In genomic region chr4:4247711-4248035, GRCh38 we compare ENCODE assay signal across 9 cellular contexts. TPM values are rescaled to one million over a fixed set of nuclear protein-coding genes. Genes with fewer than 3 reads are reported as not detected.
DNase-seq lines count a peak whose midpoint lies in the region; ATAC-seq and TF ChIP-seq lines count a peak whose summit lies in the region.
"Had no signal": no experiment of that assay in that cellular context is flagged by ENCODE, and none has a peak within 500 bp of the region (broad histone marks: within the 10 kb centered on the region; RNA-seq: fewer than 3 reads in every experiment).

No MANE protein-coding gene starts in this region.

- peak overlapping the region; percentile 69 for H3K9ac ChIP-seq in rectal smooth muscle tissue (ENCODE audit: low read length)

- in situ Hi-C loops in HAP-1 (cut with MboI; ENCODE audit: low sequenced_read_pairs): no loop called here

- H3K4me3 Mint-ChIP-seq in Caco-2 (ENCODE audit: unreplicated experiment): peak overlapping the region; percentile 95

- ATAC-seq in HG03520 (IDR thresholded peaks at IDR 0.05; ENCODE audit: unreplicated experiment) (no peak), HG03097 (IDR thresholded peaks at IDR 0.05; ENCODE audit: low FRiP score, unreplicated experiment) (no peak)

- CTCF ChIA-PET in Caco-2 (lab: Charles Lee) (interaction anchor here (0.9 kb wide), 1 partner anchor 31 kb away, joined by 4 read pairs; no protein-coding TSS in a partner anchor), RWPE1 (lab: Yijun Ruan, JAX) (no interaction called here)

- H3K9me3 ChIP-seq in Caco-2: no peaks in the 10 kb centered on the region
- H3K9me3 ChIP-seq in HAP-1: no peaks in the 10 kb centered on the region

- H3K36me3 ChIP-seq in Caco-2 (ENCODE audit: control insufficient read depth, insufficient read depth, low read length) (peaks cover 3% of the 10 kb centered on the region; the same call in 1 of the 2 replicates), HAP-1 (replicated peaks) (peaks cover 31% of the 10 kb centered on the region), rectal smooth muscle tissue (ENCODE audit: control insufficient read depth, insufficient read depth, low read length) (peaks cover 17% of the 10 kb centered on the region)

- peak overlapping the region; percentile 91 for H3K4me3 ChIP-seq in Caco-2 (ENCODE audit: low read depth, low read length)
- H3K4me3 ChIP-seq in HAP-1: peak overlapping the region; percentile 74
- peak overlapping the region; percentile 74 for H3K4me3 ChIP-seq in fibroblast of mammary gland (ENCODE audit: control insufficient read depth, low read depth, low read length)
- H3K4me3 ChIP-seq in rectal smooth muscle tissue (ENCODE audit: low read length): peak overlapping the region; percentile 77

- H3K27me3 Mint-ChIP-seq in Caco-2 (ENCODE audit: insufficient read depth, unreplicated experiment): no peaks in the 10 kb centered on the region

- TSS peak; percentile 62 for BruUV-seq in Caco-2 (replicated peaks; lab: Mats Ljungman, UMichigan)

- peaks cover 13% of the 10 kb centered on the region for H3K4me1 Mint-ChIP-seq in Caco-2 (ENCODE audit: low read depth, unreplicated experiment)

- H3K36me3 Mint-ChIP-seq in Caco-2 (ENCODE audit: insufficient read depth, unreplicated experiment): peaks cover 37% of the 10 kb centered on the region

- H3K27ac ChIP-seq in RWPE1: peak overlapping the region; percentile 93
- peak overlapping the region; percentile 97 for H3K27ac ChIP-seq in rectal smooth muscle tissue (ENCODE audit: low read depth, low read length)

- H3K27me3 ChIP-seq in Caco-2 (replicated peaks; ENCODE audit: control insufficient read depth, insufficient read depth, low read length) (no peaks in the 10 kb centered on the region), HAP-1 (ENCODE audit: low read depth) (no peaks in the 10 kb centered on the region), rectal smooth muscle tissue (ENCODE audit: control insufficient read depth, insufficient read depth, low read length) (no peaks in the 10 kb centered on the region)

- POLR2A ChIA-PET in Caco-2 (lab: Charles Lee) (interaction anchor here (0.8 kb wide), 1 partner anchor 76 kb away, joined by 3 read pairs; no protein-coding TSS in a partner anchor), RWPE1 (lab: Yijun Ruan, JAX; ENCODE audit: low non-redundant PET) (no interaction called here)

- H3K27ac Mint-ChIP-seq in Caco-2 (ENCODE audit: unreplicated experiment): peak overlapping the region; percentile 97

- H3K9me3 Mint-ChIP-seq in Caco-2 (ENCODE audit: unreplicated experiment): no peaks in the 10 kb centered on the region

- intact Hi-C loops in Caco-2 (cut with micrococcal nuclease; ENCODE audit: unreplicated experiment): loop anchor here (1.0 kb wide), 1 partner anchor 88 kb away; no protein-coding TSS in a partner anchor

- TF ChIP-seq CTCF in Caco-2 (IDR thresholded peaks at IDR 0.05; ENCODE audit: insufficient read depth in 1 of 2, low read depth in 1 of 2, low read length in 1 of 2, severe bottlenecking in 1 of 2, unreplicated experiment in 1 of 2): no peak
- TF ChIP-seq CTCF in RWPE1 (conservative IDR thresholded peaks at IDR 0.05; ENCODE audit: low read depth): no peak
- TF ChIP-seq CTCF in fibroblast of mammary gland (conservative IDR thresholded peaks at IDR 0.05; ENCODE audit: control insufficient read depth, insufficient read depth, low read depth, low read length): no peak

- DNase-seq in Caco-2 (no peak), HAP-1 (ENCODE audit: low spot score in 2 of 2) (no peak), RWPE1 (ENCODE audit: low spot score) (no peak), fibroblast of mammary gland (ENCODE audit: low read depth) (no peak), NCI-H1105 (lab: John Stamatoyannopoulos, UW) (no peak)

- H3K4me1 ChIP-seq in Caco-2 (peaks cover 5% of the 10 kb centered on the region), HAP-1 (peaks cover 7% of the 10 kb centered on the region), rectal smooth muscle tissue (ENCODE audit: control insufficient read depth, insufficient read depth, low read length) (peaks cover 13% of the 10 kb centered on the region)

RNA-seq across cellular contexts. Expression of gene TMEM128, which starts 0.3 kb away (rescaled TPM):
- total RNA-seq in Caco-2 (2022): 14.4 and 19.0 TPM in 2 replicates

RNA-seq across cellular contexts. Expression of gene OTOP1, which starts 20.9 kb away (rescaled TPM):
- total RNA-seq in Caco-2 (2022): not detected in 2 replicates
- total RNA-seq: NCI-H460 had no signal

RNA-seq across cellular contexts. Expression of gene LYAR, which starts 42.3 kb away (rescaled TPM):
- 27.3 and 29.8 TPM in 2 replicates for total RNA-seq in Caco-2 (2022)

RNA-seq across cellular contexts. Expression of gene ZBTB49, which starts 42.4 kb away (rescaled TPM):
- 3.5 and 7.2 TPM in 2 replicates for total RNA-seq in Caco-2 (2022)
